In the genomic region with DNA sequence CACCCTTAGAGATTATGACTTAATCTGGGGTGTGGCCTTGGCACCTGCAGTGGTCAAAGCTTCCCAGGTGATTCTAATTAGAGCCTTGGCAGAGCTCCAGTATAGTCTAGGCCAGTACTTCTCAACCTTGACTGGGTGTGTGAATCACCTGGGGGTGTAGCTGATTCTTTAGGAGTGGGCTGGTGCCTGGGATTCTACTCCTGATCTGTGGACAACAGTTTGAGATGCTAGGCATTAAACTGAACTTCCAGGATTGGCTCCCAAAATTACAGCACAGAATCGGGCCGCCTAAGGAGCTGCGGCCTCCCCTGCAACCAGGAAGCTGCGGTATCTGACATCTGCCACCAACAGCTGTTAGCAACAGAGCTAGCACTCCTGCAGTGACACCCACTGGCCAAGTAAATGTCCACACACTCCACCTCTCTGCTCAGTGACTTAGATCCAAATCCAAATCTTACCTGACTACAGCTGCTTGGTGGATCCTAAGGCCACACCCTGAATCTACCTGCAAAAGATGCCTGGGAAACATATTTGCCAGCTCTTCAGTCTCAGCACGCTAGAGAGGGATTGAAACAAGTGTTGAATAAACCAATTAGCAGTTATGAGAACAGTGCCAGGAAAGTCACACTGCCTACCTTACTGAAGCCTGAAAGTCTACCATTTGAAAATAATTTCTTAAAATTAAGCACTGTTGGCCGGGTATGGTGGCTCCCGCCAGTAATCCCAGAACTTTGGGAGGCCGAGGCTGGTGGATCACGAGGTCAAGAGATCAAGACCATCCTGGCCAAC, we compare ENCODE assay signal across 9 cellular contexts.
A peak's percentile ranks its signal among the peaks of the same experiment; 100 is the strongest.
DNase-seq lines count a peak whose midpoint lies in the region; ATAC-seq and TF ChIP-seq lines count a peak whose summit lies in the region.
"Had no signal": no experiment of that assay in that cellular context is flagged by ENCODE, and none has a peak within 500 bp of the region (broad histone marks: within the 10 kb centered on the region; RNA-seq: fewer than 3 reads in every experiment).

No MANE protein-coding gene starts in this region.

- no peak overlapping the region for H3K27ac Mint-ChIP-seq in activated naive CD8-positive, alpha-beta T cell treated with anti-CD3 and anti-CD28 coated beads, Interleukin-2, amount 50 U/mL, for 24 hours
- H3K27ac Mint-ChIP-seq in stimulated activated naive CD8-positive, alpha-beta T cell treated with anti-CD3 and anti-CD28 coated beads, Interleukin-15, amount 100 ng/mL, for 72 hours = no peak overlapping the region
- H3K27ac Mint-ChIP-seq: T-helper 1 cell treated with Interleukin-12 subunit alpha and Interleukin-12 subunit beta and Interleukin-4 antibody, amounts not matched to agents 30 μg/mL and 1 μg/mL, for 36 hours had no signal

- no peaks in the 10 kb centered on the region for H3K27me3 ChIP-seq in suprapubic skin

- H3K4me1 ChIP-seq in suprapubic skin = peaks cover 6% of the 10 kb centered on the region

- peaks cover 3% of the 10 kb centered on the region for H3K4me1 Mint-ChIP-seq in activated naive CD8-positive, alpha-beta T cell treated with anti-CD3 and anti-CD28 coated beads, Interleukin-2, amount 50 U/mL, for 24 hours
- H3K4me1 Mint-ChIP-seq in stimulated activated naive CD8-positive, alpha-beta T cell treated with anti-CD3 and anti-CD28 coated beads, Interleukin-15, amount 100 ng/mL, for 72 hours = no peaks in the 10 kb centered on the region

- H3K9me3 ChIP-seq in suprapubic skin = no peaks in the 10 kb centered on the region

- H3K4me3 Mint-ChIP-seq in activated naive CD8-positive, alpha-beta T cell treated with anti-CD3 and anti-CD28 coated beads, Interleukin-2, amount 50 U/mL, for 24 hours = no peak overlapping the region
- no peak overlapping the region for H3K4me3 Mint-ChIP-seq in stimulated activated naive CD8-positive, alpha-beta T cell treated with anti-CD3 and anti-CD28 coated beads, Interleukin-15, amount 100 ng/mL, for 72 hours
- H3K4me3 Mint-ChIP-seq: T-helper 1 cell treated with Interleukin-12 subunit alpha and Interleukin-12 subunit beta and Interleukin-4 antibody, amounts not matched to agents 30 μg/mL and 1 μg/mL, for 36 hours had no signal

- no peaks in the 10 kb centered on the region for H3K9me3 Mint-ChIP-seq in activated naive CD8-positive, alpha-beta T cell treated with anti-CD3 and anti-CD28 coated beads, Interleukin-2, amount 50 U/mL, for 24 hours
- no peaks in the 10 kb centered on the region for H3K9me3 Mint-ChIP-seq in stimulated activated naive CD8-positive, alpha-beta T cell treated with anti-CD3 and anti-CD28 coated beads, Interleukin-15, amount 100 ng/mL, for 72 hours
- H3K9me3 Mint-ChIP-seq: T-helper 1 cell treated with Interleukin-12 subunit alpha and Interleukin-12 subunit beta and Interleukin-4 antibody, amounts not matched to agents 30 μg/mL and 1 μg/mL, for 36 hours had no signal

- TF ChIP-seq CTCF in suprapubic skin (IDR thresholded peaks at IDR 0.05) = peak in 1 of 2 donors; percentile 26

- no peak overlapping the region for H3K27ac ChIP-seq in suprapubic skin

- no peaks in the 10 kb centered on the region for H3K36me3 ChIP-seq in suprapubic skin

- TF ChIP-seq POLR2A in suprapubic skin (IDR thresholded peaks at IDR 0.05) = no peak

- TF ChIP-seq EP300 in suprapubic skin (IDR thresholded peaks at IDR 0.05) = no peak

- peaks cover 7% of the 10 kb centered on the region for H3K27me3 Mint-ChIP-seq in activated naive CD8-positive, alpha-beta T cell treated with anti-CD3 and anti-CD28 coated beads, Interleukin-2, amount 50 U/mL, for 24 hours
- peaks cover 25% of the 10 kb centered on the region for H3K27me3 Mint-ChIP-seq in stimulated activated naive CD8-positive, alpha-beta T cell treated with anti-CD3 and anti-CD28 coated beads, Interleukin-15, amount 100 ng/mL, for 72 hours

- no peak overlapping the region for H3K4me3 ChIP-seq in suprapubic skin

- 73% methylated on average over 9 of the region's 9 CpGs for WGBS in suprapubic skin

- ATAC-seq in GM19328 (IDR thresholded peaks at IDR 0.05; ENCODE audit: unreplicated experiment) (peak; percentile 82), HG03354 (IDR thresholded peaks at IDR 0.05; ENCODE audit: poor library complexity, severe bottlenecking, unreplicated experiment) (peak; percentile 97)
- ATAC-seq in activated naive CD8-positive, alpha-beta T cell treated with anti-CD3 and anti-CD28 coated beads, Interleukin-2, amount 50 U/mL, for 24 hours = peak; percentile 72
- ATAC-seq in stimulated activated naive CD8-positive, alpha-beta T cell treated with anti-CD3 and anti-CD28 coated beads, Interleukin-15, amount 100 ng/mL, for 72 hours = peak; percentile 89

- H3K36me3 Mint-ChIP-seq in activated naive CD8-positive, alpha-beta T cell treated with anti-CD3 and anti-CD28 coated beads, Interleukin-2, amount 50 U/mL, for 24 hours (ENCODE audit: low read depth) = no peaks in the 10 kb centered on the region

- DNase-seq in DMS153 (lab: John Stamatoyannopoulos, UW) (peak; percentile 91), NCI-H460 (ENCODE audit: extremely low read depth, low read depth) (peak; percentile 36), inferior parietal cortex (ENCODE audit: extremely low spot score) (peak; percentile 64), suprapubic skin (ENCODE audit: low spot score in 2 of 2) (no peak)
- DNase-seq in activated naive CD8-positive, alpha-beta T cell treated with anti-CD3 and anti-CD28 coated beads, Interleukin-2, amount 50 U/mL, for 24 hours = peak; percentile 18
- peak; percentile 21 to 39 for DNase-seq in stimulated activated naive CD8-positive, alpha-beta T cell treated with anti-CD3 and anti-CD28 coated beads, Interleukin-15, amount 100 ng/mL, for 72 hours

Comparison
In these comparisons a context has a peak if more than half of its experiments do, and no peak if none do; other contexts are left out.
1. DNase-seq: peak in DMS153 (single experiment), NCI-H460 (single experiment), activated naive CD8-positive, alpha-beta T cell treated with anti-CD3 and anti-CD28 coated beads, Interleukin-2, amount 50 U/mL, for 24 hours (single experiment), inferior parietal cortex (single experiment) and stimulated activated naive CD8-positive, alpha-beta T cell treated with anti-CD3 and anti-CD28 coated beads, Interleukin-15, amount 100 ng/mL, for 72 hours (2 of 2); none in suprapubic skin (0 of 2).
2. Peak in every context shown above with its lines, with median percentiles within 50 percentile points of each other: ATAC-seq.